18 cellular contexts compared by ENCODE assay signal in the genomic region with DNA sequence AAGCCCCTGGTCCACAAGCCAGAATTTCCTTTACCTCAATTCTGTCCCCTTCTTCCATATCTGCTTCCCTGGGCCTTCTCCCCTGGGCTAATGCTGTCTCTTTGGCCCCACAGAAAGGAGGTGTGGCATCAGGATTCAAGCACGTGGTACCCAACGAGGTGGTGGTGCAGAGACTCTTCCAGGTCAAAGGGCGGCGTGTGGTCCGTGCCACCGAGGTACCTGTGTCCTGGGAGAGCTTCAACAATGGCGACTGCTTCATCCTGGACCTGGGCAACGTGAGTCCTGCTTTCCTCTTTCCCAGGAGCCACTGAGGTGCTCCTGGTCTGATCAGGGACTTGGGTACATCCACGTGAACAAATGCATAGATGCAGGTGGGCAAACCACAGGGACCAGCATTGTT. TPM values are rescaled to one million over a fixed set of nuclear protein-coding genes. Genes with fewer than 3 reads are reported as not detected.
DNase-seq lines count a peak whose midpoint lies in the region; ATAC-seq, FAIRE-seq and TF ChIP-seq lines count a peak whose summit lies in the region.
"Had no signal": no experiment of that assay in that cellular context is flagged by ENCODE, and none has a peak within 500 bp of the region (broad histone marks: within the 10 kb centered on the region; RNA-seq: fewer than 3 reads in every experiment).

No MANE protein-coding gene starts in this region.

- no peaks in the 10 kb centered on the region for H4K20me1 ChIP-seq in Karpas-422 (ENCODE audit: insufficient read depth, low read depth, low read length)

- H3K9me2 ChIP-seq in Karpas-422 (replicated peaks; ENCODE audit: insufficient read depth, low read length): no peaks in the 10 kb centered on the region

- DNase-seq in right cardiac atrium: peak in 2 of 3 donors; percentile 19 to 47
- no peak for DNase-seq in left ventricle myocardium inferior
- peak; percentile 2 for DNase-seq in glutamatergic neuron
- peak; percentile 50 for DNase-seq in spleen
- no peak for DNase-seq in NK-92 (lab: John Stamatoyannopoulos, UW; ENCODE audit: unreplicated experiment)
- no peak for DNase-seq in kidney
- DNase-seq in Karpas-422: no peak
- DNase-seq: C1 segment of cervical spinal cord; CD4-positive, alpha-beta T cell; DMS153; DMS79 treated with DMSO at 0.1 percent for 48 hours; EL; H9 had no signal

- WGBS in right cardiac atrium: 77% methylated on average over 9 of the region's 9 CpGs
- 85 to 89% (median 87%) methylated on average over 9 of the region's 9 CpGs for WGBS in spleen, 5 donors

- H3K36me3 Mint-ChIP-seq in glutamatergic neuron (ENCODE audit: unreplicated experiment): peaks cover 5% of the 10 kb centered on the region

- TF ChIP-seq POLR2A in spleen (IDR thresholded peaks at IDR 0.05): no peak

- no peak overlapping the region for H3K9ac ChIP-seq in kidney (ENCODE audit: low read length in 2 of 2)
- H3K9ac ChIP-seq in Karpas-422 (ENCODE audit: low read length): no peak overlapping the region

- ATAC-seq in right cardiac atrium: peak in 1 of 2 donors; percentile 3
- ATAC-seq: GM23338 had no signal

- TF ChIP-seq CTCF in left ventricle myocardium inferior (IDR thresholded peaks at IDR 0.05; ENCODE audit: borderline replicate concordance): no peak
- TF ChIP-seq CTCF in glutamatergic neuron (IDR thresholded peaks at IDR 0.05; ENCODE audit: partially characterized antibody, unreplicated experiment): no peak
- no peak for TF ChIP-seq CTCF in spleen (IDR thresholded peaks at IDR 0.05 in 8 of 11, conservative IDR thresholded peaks at IDR 0.05 in 3 of 11)
- TF ChIP-seq CTCF in kidney (IDR thresholded peaks at IDR 0.05; ENCODE audit: borderline replicate concordance, extremely low read depth, insufficient read depth): no peak

- no peak overlapping the region for H2AFZ ChIP-seq in Karpas-422 (ENCODE audit: low read length)
- H2AFZ ChIP-seq: GM23338 had no signal

- H3K36me3 ChIP-seq in left ventricle myocardium inferior (peaks cover 97% of the 10 kb centered on the region), spleen (peaks cover 0 to 100% (median 69%) of the 10 kb centered on the region in 6 donors), kidney (ENCODE audit: control insufficient read depth in 1 of 2, insufficient read depth in 2 of 2, low read length in 2 of 2) (peaks cover 41 to 45% of the 10 kb centered on the region in 2 donors), Karpas-422 (ENCODE audit: insufficient read depth, low read length) (no peaks in the 10 kb centered on the region; the same call in 1 of the 2 replicates)

- H3K27ac ChIP-seq in right cardiac atrium (ENCODE audit: low read length): no peak overlapping the region
- H3K27ac ChIP-seq in left ventricle myocardium inferior (replicated peaks): no peak overlapping the region
- no peak overlapping the region for H3K27ac ChIP-seq in spleen
- H3K27ac ChIP-seq in kidney (ENCODE audit: low read depth in 2 of 2, low read length in 2 of 2): no peak overlapping the region
- no peak overlapping the region for H3K27ac ChIP-seq in Karpas-422 (ENCODE audit: low read length)

- H3K27me3 ChIP-seq in right cardiac atrium (ENCODE audit: control insufficient read depth, insufficient read depth): no peaks in the 10 kb centered on the region
- H3K27me3 ChIP-seq in left ventricle myocardium inferior (ENCODE audit: low read depth): no peaks in the 10 kb centered on the region
- no peaks in the 10 kb centered on the region for H3K27me3 ChIP-seq in spleen (replicated peaks in 1 of 7)
- no peaks in the 10 kb centered on the region for H3K27me3 ChIP-seq in Karpas-422 (ENCODE audit: low read length)

- H3K4me3 Mint-ChIP-seq in glutamatergic neuron (ENCODE audit: unreplicated experiment): no peak overlapping the region
- H3K4me3 Mint-ChIP-seq: B cell; CD4-positive, alpha-beta T cell; GM23338; H9 had no signal

- H3K9me3 ChIP-seq in right cardiac atrium (ENCODE audit: control insufficient read depth, low read length) (no peaks in the 10 kb centered on the region), left ventricle myocardium inferior (replicated peaks) (no peaks in the 10 kb centered on the region), spleen (no peaks in the 10 kb centered on the region), kidney (ENCODE audit: control insufficient read depth in 1 of 2, low read length in 2 of 2) (no peaks in the 10 kb centered on the region), Karpas-422 (ENCODE audit: low read length) (no peaks in the 10 kb centered on the region)

- peaks cover 3% of the 10 kb centered on the region for H3K27me3 Mint-ChIP-seq in glutamatergic neuron (ENCODE audit: unreplicated experiment)
- H3K27me3 Mint-ChIP-seq: B cell; CD4-positive, alpha-beta T cell had no signal

- H3K4me3 ChIP-seq in right cardiac atrium (ENCODE audit: low read length): no peak overlapping the region
- no peak overlapping the region for H3K4me3 ChIP-seq in left ventricle myocardium inferior
- no peak overlapping the region for H3K4me3 ChIP-seq in spleen
- H3K4me3 ChIP-seq in kidney (ENCODE audit: low read length in 2 of 2): no peak overlapping the region
- no peak overlapping the region for H3K4me3 ChIP-seq in Karpas-422 (ENCODE audit: low read length)
- H3K4me3 ChIP-seq: GM23338 had no signal

- FAIRE-seq in kidney (lab: Jason Lieb, UNC): no peak
- FAIRE-seq: G401.6, GM12891 had no signal

- peaks cover 7% of the 10 kb centered on the region for H3K4me1 ChIP-seq in right cardiac atrium (ENCODE audit: control insufficient read depth, insufficient read depth, low read length)
- H3K4me1 ChIP-seq in left ventricle myocardium inferior: peaks cover 92% of the 10 kb centered on the region
- no peaks in the 10 kb centered on the region for H3K4me1 ChIP-seq in spleen
- peaks cover 0 to 2% of the 10 kb centered on the region in 2 donors for H3K4me1 ChIP-seq in kidney (ENCODE audit: control insufficient read depth in 1 of 2, insufficient read depth in 1 of 2, low read depth in 1 of 2, low read length in 2 of 2)
- no peaks in the 10 kb centered on the region for H3K4me1 ChIP-seq in Karpas-422 (ENCODE audit: low read length)

- intact Hi-C loops in right cardiac atrium (cut with DNase I) (loop anchor here in 2 of 4 donors (10.0 kb wide), 2 partner anchors 84 to 96 kb away; no protein-coding TSS in a partner anchor), left ventricle myocardium inferior (cut with micrococcal nuclease) (loop anchor here (10.0 kb wide), 2 partner anchors 46 to 96 kb away; a partner anchor contains a TSS), spleen (cut with DNase I; ENCODE audit: low total_unique reads) (no loop called here), kidney (cut with DNase I) (loop anchor here (10.0 kb wide), 1 partner anchor 46 kb away; a partner anchor contains a TSS)

- no peaks in the 10 kb centered on the region for H3K4me1 Mint-ChIP-seq in glutamatergic neuron (ENCODE audit: low read depth, unreplicated experiment)
- H3K4me1 Mint-ChIP-seq: B cell, GM23338 had no signal

- H3K4me2 ChIP-seq in Karpas-422 (ENCODE audit: low read depth, low read length, poor library complexity, severe bottlenecking): no peak overlapping the region
- H3K4me2 ChIP-seq: GM23338 had no signal

- H3K27ac Mint-ChIP-seq in glutamatergic neuron (ENCODE audit: unreplicated experiment): no peak overlapping the region
- H3K27ac Mint-ChIP-seq: B cell; CD4-positive, alpha-beta T cell; GM23338; H9 had no signal

- no peaks in the 10 kb centered on the region for H3K9me3 Mint-ChIP-seq in glutamatergic neuron (ENCODE audit: unreplicated experiment)
- H3K9me3 Mint-ChIP-seq: CD4-positive, alpha-beta T cell; GM23338; H9 had no signal

- no peaks in the 10 kb centered on the region for H3K79me2 ChIP-seq in Karpas-422 (ENCODE audit: low read length)

RNA-seq across cellular contexts. Expression of a gene that starts 42.6 kb away (rescaled TPM):
- 1,000 to 10,000 TPM in 3 of 4 donors, 100 to 1,000 TPM in 1; 949 to 1,838 (median 1,489) TPM for total RNA-seq in right cardiac atrium
- polyA plus RNA-seq in right cardiac atrium: 1,813 TPM
- total RNA-seq in left ventricle myocardium inferior: 758 TPM
- 11.6 TPM for total RNA-seq in glutamatergic neuron (ENCODE audit: unreplicated experiment)
- total RNA-seq in spleen: 100 to 1,000 TPM; 165 to 432 (median 263) TPM
- polyA plus RNA-seq in spleen: 100 to 1,000 TPM; 115 to 252 (median 122) TPM
- total RNA-seq in kidney: 511 TPM
- polyA plus RNA-seq in kidney (ENCODE audit: insufficient read depth, low read depth, low replicate concordance): 235 TPM
- total RNA-seq in Karpas-422 (2014; rRNA removed; shearing (Covaris generic); ENCODE audit: low replicate concordance): 33.7 and 36.7 TPM in 2 replicates

RNA-seq across cellular contexts. Expression of a gene that starts 59.5 kb away (rescaled TPM):
- total RNA-seq in right cardiac atrium (100 to 1,000 TPM; 146 to 246 (median 172) TPM), left ventricle myocardium inferior (165 TPM), glutamatergic neuron (ENCODE audit: unreplicated experiment) (2.0 TPM), spleen (100 to 1,000 TPM; 265 to 493 (median 335) TPM), kidney (229 TPM)
- polyA plus RNA-seq in right cardiac atrium (153 TPM), spleen (10 to 100 TPM; 42.7 to 91.6 (median 80.7) TPM), kidney (ENCODE audit: insufficient read depth, low read depth, low replicate concordance) (165 TPM)
- 16.4 and 33.1 TPM in 2 replicates for total RNA-seq in Karpas-422 (2014; rRNA removed; shearing (Covaris generic); ENCODE audit: low replicate concordance)
- total RNA-seq: HT-29 had no signal

Comparison
In these comparisons a context has a peak if more than half of its experiments do, and no peak if none do; other contexts are left out.
1. DNase-seq: peak in right cardiac atrium (2 of 3), glutamatergic neuron (single experiment) and spleen (single experiment); none in left ventricle myocardium inferior (single experiment), NK-92 (single experiment), kidney (single experiment) and Karpas-422 (single experiment).